Comparison of ENCODE assay signal across 8 cellular contexts in the genomic region with DNA sequence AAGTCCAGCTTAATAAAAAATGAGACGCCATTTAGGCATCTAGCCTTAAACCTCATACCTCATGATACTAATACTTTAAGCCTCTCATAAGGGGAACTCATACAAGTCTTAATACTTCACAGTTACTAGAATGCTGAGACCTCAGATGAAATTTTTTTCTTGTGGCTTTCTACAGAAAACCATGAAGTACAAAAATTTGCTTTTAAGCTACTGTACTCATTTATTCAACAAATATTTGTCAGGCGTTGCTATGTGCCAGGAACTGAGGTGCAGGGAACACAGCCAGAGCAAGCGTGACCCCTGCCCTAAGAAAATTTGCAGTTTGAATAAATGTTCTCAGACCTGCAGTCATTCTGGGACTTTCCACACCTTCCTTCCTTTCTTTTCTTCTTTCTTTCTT.
A peak's percentile ranks its signal among the peaks of the same experiment; 100 is the strongest.
DNase-seq lines count a peak whose midpoint lies in the region; ATAC-seq and TF ChIP-seq lines count a peak whose summit lies in the region.

No MANE protein-coding gene starts in this region.

- peak; percentile 37 for DNase-seq in Daoy (ENCODE audit: low read depth)
- DNase-seq in NAMALWA (ENCODE audit: low spot score) = peak; percentile 25
- DNase-seq in kidney glomerular epithelial cell (lab: John Stamatoyannopoulos, UW) = peak; percentile 49
- no peak for DNase-seq in coronary artery (ENCODE audit: low spot score)
- no peak for DNase-seq in iPS-NIHi11 (ENCODE audit: low spot score)
- DNase-seq in cerebellum (ENCODE audit: low spot score) = no peak
- DNase-seq in NCI-H1105 treated with DMSO at 0.1 percent for 48 hours (lab: John Stamatoyannopoulos, UW) = no peak

- no peak overlapping the region for H3K27ac ChIP-seq in coronary artery

- TF ChIP-seq CTCF in coronary artery (IDR thresholded peaks at IDR 0.05) = no peak

- H3K4me3 ChIP-seq in coronary artery = no peak overlapping the region

- ATAC-seq in GM21529 (IDR thresholded peaks at IDR 0.05; ENCODE audit: unreplicated experiment) = peak; percentile 42

Comparison
In these comparisons a context has a peak if more than half of its experiments do, and no peak if none do; other contexts are left out.
1. DNase-seq: peak in Daoy (single experiment), NAMALWA (single experiment) and kidney glomerular epithelial cell (single experiment); none in coronary artery (single experiment), iPS-NIHi11 (single experiment), cerebellum (single experiment) and NCI-H1105 treated with DMSO at 0.1 percent for 48 hours (single experiment).